Comparison of ENCODE assay signal across 12 cellular contexts in genomic region chr20:37915800-37916570, GRCh38.
A peak's percentile ranks its signal among the peaks of the same experiment; 100 is the strongest.
DNase-seq lines count a peak whose midpoint lies in the region; ATAC-seq and TF ChIP-seq lines count a peak whose summit lies in the region.
"Had no signal": no experiment of that assay in that cellular context is flagged by ENCODE, and none has a peak within 500 bp of the region (broad histone marks: within the 10 kb centered on the region; RNA-seq: fewer than 3 reads in every experiment).

No MANE protein-coding gene starts in this region.

- TF ChIP-seq CTCF in epithelial cell of esophagus (IDR thresholded peaks at IDR 0.05; ENCODE audit: insufficient read depth, low read depth, low read length, missing control alignments) (peak; percentile 3), nephron (IDR thresholded peaks at IDR 0.05; ENCODE audit: unreplicated experiment in 3 of 3) (no peak)

- H3K4me3 Mint-ChIP-seq in nephron: peak overlapping the region; percentile 78 to 89 (median 88)
- H3K4me3 Mint-ChIP-seq: activated B cell treated with CpG ODN at 0.5 μM for 24 hours had no signal

- no peaks in the 10 kb centered on the region for H3K36me3 Mint-ChIP-seq in nephron (ENCODE audit: low read depth)

- peaks cover 27% of the 10 kb centered on the region for H3K27me3 Mint-ChIP-seq in nephron (ENCODE audit: low read depth)

- peak; percentile 79 for DNase-seq in DMS 273 (lab: John Stamatoyannopoulos, UW; ENCODE audit: unreplicated experiment)
- DNase-seq in NCI-H146 treated with DMSO at 0.1 percent for 48 hours (lab: John Stamatoyannopoulos, UW; ENCODE audit: unreplicated experiment): peak; percentile 8
- DNase-seq in epithelial cell of esophagus (ENCODE audit: low read depth): no peak
- DNase-seq in T-helper 1 cell: no peak
- DNase-seq in NCI-H748 treated with DMSO at 0.1 percent for 48 hours (lab: John Stamatoyannopoulos, UW): no peak
- DNase-seq: activated effector memory CD4-positive, alpha-beta T cell treated with Interleukin-2 at 50 U/mL for 16 hours; MG63 had no signal

- H3K27ac Mint-ChIP-seq in nephron: peak overlapping the region; percentile 78 to 98 (median 78)
- H3K27ac Mint-ChIP-seq: activated B cell treated with CpG ODN at 0.5 μM for 24 hours had no signal

- H3K9me3 Mint-ChIP-seq in nephron: no peaks in the 10 kb centered on the region
- H3K9me3 Mint-ChIP-seq: activated B cell treated with CpG ODN at 0.5 μM for 24 hours had no signal

- peaks cover 78% of the 10 kb centered on the region for H3K4me1 Mint-ChIP-seq in nephron

- no peak overlapping the region for H3K4me3 ChIP-seq in epithelial cell of esophagus (ENCODE audit: low read length)
- H3K4me3 ChIP-seq: GM12878, MG63 had no signal

- ATAC-seq in HG02884 (IDR thresholded peaks at IDR 0.05; ENCODE audit: unreplicated experiment) (no peak), HG03280 (IDR thresholded peaks at IDR 0.05; ENCODE audit: unreplicated experiment) (no peak)

Comparison
In these comparisons a context has a peak if more than half of its experiments do, and no peak if none do; other contexts are left out.
1. DNase-seq: peak in DMS 273 (single experiment) and NCI-H146 treated with DMSO at 0.1 percent for 48 hours (single experiment); none in epithelial cell of esophagus (single experiment), T-helper 1 cell (0 of 5) and NCI-H748 treated with DMSO at 0.1 percent for 48 hours (single experiment).